1 cellular context compared by ENCODE assay signal in the genomic region with DNA sequence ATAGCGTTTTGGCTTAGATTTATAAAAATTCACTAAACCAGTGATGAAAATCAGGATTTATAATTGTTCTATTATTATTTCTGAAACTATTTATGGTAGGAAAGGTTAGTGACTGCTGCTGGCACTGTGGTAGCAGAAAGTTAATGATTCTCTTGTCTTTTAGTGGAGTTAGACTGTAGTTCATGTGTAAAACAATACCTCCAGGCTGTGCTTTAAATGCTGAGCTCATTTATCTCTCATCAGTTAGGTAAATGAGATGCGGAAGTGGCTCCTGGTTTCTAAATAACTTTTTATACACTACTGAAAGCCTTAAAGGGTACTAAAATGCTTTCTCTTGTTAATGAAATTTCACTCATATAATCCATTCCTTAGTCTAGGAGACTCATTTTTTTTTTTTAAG.
TF ChIP-seq lines count a peak whose summit lies in the region.

No MANE protein-coding gene starts in this region.

TF ChIP-seq in K562, 482 proteins besides CTCF, POLR2A, EP300 and RAD21:
- TF ChIP-seq, protein P1, sequence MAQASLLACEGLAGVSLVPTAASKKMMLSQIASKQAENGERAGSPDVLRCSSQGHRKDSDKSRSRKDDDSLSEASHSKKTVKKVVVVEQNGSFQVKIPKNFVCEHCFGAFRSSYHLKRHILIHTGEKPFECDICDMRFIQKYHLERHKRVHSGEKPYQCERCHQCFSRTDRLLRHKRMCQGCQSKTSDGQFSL (CRISPR knock-in tag; IDR thresholded peaks at IDR 0.05) = no peak
- TF ChIP-seq, protein P1 (tag; IDR thresholded peaks at IDR 0.05) = no peak
- TF ChIP-seq SPI1 (IDR thresholded peaks at IDR 0.05; ENCODE audit: borderline replicate concordance, low read depth, low read length) (peak; percentile 61; the same call in 1 of the 2 replicates), NFE2 (IDR thresholded peaks at IDR 0.05; ENCODE audit: low read depth) (peak; percentile 60)
